Comparison of ENCODE assay signal across 1 cellular context in the genomic region with DNA sequence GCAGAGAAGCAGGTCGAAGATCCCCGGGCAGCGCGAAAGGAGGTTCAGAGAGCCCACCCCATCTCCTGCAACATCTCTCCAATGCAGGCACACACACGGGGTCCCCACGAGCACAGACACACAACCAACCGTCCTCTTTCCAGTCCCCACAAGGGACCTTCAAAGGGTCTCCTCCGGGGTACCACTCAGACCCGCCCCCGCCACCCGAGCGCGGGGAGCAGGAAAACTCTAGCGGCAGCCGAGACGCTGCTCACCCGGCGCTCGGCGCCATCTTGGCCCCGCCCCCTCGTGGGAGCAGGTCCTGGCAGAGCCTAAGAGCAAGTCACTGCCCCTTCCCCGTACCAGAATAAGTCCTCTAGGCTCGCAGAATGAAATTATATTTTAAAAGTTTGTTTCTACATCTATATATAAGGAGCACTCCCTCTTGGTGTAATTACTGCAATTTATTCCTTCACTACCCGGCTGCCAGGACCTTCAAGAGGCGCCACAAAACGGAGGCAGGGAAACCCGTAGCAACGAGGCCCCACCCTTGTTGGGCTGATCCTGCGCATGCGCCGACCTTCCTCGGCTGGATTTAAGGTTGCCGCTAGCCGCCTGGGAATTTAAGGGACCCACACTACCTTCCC.
TF ChIP-seq lines count a peak whose summit lies in the region.

TSS of gene CNPY4 (plus strand) at position 560 of the 626 bp plus-strand sequence. CDS start 111 bp downstream, outside the sequence.
TSS of gene TAF6 (minus strand) at position 284 of the 626 bp plus-strand sequence. CDS start 5,149 bp downstream, outside the sequence.

TF ChIP-seq in K562, 482 proteins besides CTCF, POLR2A, EP300 and RAD21 (continued from another document and continues in another):
- TF ChIP-seq JUN (IDR thresholded peaks at IDR 0.05; ENCODE audit: borderline replicate concordance, low read depth, low read length) (0 out of 2 replicates have a peak, but pooled peaks have one; percentile 55), JUN (CRISPR knock-in tag; IDR thresholded peaks at IDR 0.05; ENCODE audit: borderline replicate concordance) (no peak), ZNF143 (CRISPR knock-in tag; IDR thresholded peaks at IDR 0.05) (no peak), DIDO1 (tag; IDR thresholded peaks at IDR 0.05; ENCODE audit: low read depth) (peak; percentile 66), JUNB (CRISPR knock-in tag; conservative IDR thresholded peaks at IDR 0.05) (0 out of 2 replicates have a peak, but pooled peaks have one; percentile 10), ZNF75A (CRISPR knock-in tag; IDR thresholded peaks at IDR 0.05) (no peak), PYGO2 (tag; IDR thresholded peaks at IDR 0.05) (no peak), LEF1 (IDR thresholded peaks at IDR 0.05) (peak; percentile 56; the same call in 1 of the 2 replicates), AFF1 (IDR thresholded peaks at IDR 0.05; ENCODE audit: low read depth in 1 of 2, partially characterized antibody in 2 of 2) (peak; percentile 51 to 98), ZNF431 (CRISPR knock-in tag; IDR thresholded peaks at IDR 0.05) (no peak), ZNF121 (CRISPR knock-in tag; conservative IDR thresholded peaks at IDR 0.05) (no peak), CBFB (CRISPR knock-in tag; IDR thresholded peaks at IDR 0.05) (no peak), GTF2F1 (IDR thresholded peaks at IDR 0.05; ENCODE audit: low read depth, low read length) (peak; percentile 54), ZNF668 (CRISPR knock-in tag; IDR thresholded peaks at IDR 0.05) (no peak), TRIM28 (IDR thresholded peaks at IDR 0.05) (no peak), SREBF2 (CRISPR knock-in tag; IDR thresholded peaks at IDR 0.05) (no peak), CXXC5 (CRISPR knock-in tag; IDR thresholded peaks at IDR 0.05) (peak; percentile 83), MBD2 (IDR thresholded peaks at IDR 0.05; ENCODE audit: borderline replicate concordance, low read depth) (peak; percentile 61), SIRT6 (IDR thresholded peaks at IDR 0.05; ENCODE audit: low read depth, low read length) (no peak), MEF2A (IDR thresholded peaks at IDR 0.05; ENCODE audit: control insufficient read depth, low read depth, low read length) (no peak), ZNF79 (CRISPR knock-in tag; IDR thresholded peaks at IDR 0.05; ENCODE audit: low read depth) (no peak), ZNF444 (CRISPR knock-in tag; IDR thresholded peaks at IDR 0.05) (0 out of 2 replicates have a peak, but pooled peaks have one; percentile 53), MCM5 (IDR thresholded peaks at IDR 0.05; ENCODE audit: low read depth) (no peak), ZNF165 (CRISPR knock-in tag; IDR thresholded peaks at IDR 0.05; ENCODE audit: borderline replicate concordance) (peak; percentile 75; the same call in 1 of the 2 replicates), KLF6 (CRISPR knock-in tag; IDR thresholded peaks at IDR 0.05; ENCODE audit: borderline replicate concordance) (peak; percentile 80; the same call in 1 of the 2 replicates), CEBPB (tag; IDR thresholded peaks at IDR 0.05) (no peak), MEIS2 (IDR thresholded peaks at IDR 0.05; ENCODE audit: partially characterized antibody) (peak; percentile 91), ZFP30 (CRISPR knock-in tag; IDR thresholded peaks at IDR 0.05; ENCODE audit: borderline replicate concordance) (peak; percentile 60; the same call in 1 of the 2 replicates), KLF1 (tag; IDR thresholded peaks at IDR 0.05) (peak; percentile 91), KLF10 (CRISPR knock-in tag; IDR thresholded peaks at IDR 0.05) (no peak), XRCC4 (IDR thresholded peaks at IDR 0.05; ENCODE audit: extremely low read depth, insufficient read depth, insufficient read length) (no peak), KAT8 (IDR thresholded peaks at IDR 0.05; ENCODE audit: low read depth) (no peak), ZBTB17 (CRISPR knock-in tag; IDR thresholded peaks at IDR 0.05) (peak; percentile 73), POLR2AphosphoS2 (IDR thresholded peaks at IDR 0.05; ENCODE audit: low read length) (no peak), RBM25 (IDR thresholded peaks at IDR 0.05; ENCODE audit: low read depth, low read length, severe bottlenecking) (peak; percentile 37), ZNF239 (CRISPR knock-in tag; IDR thresholded peaks at IDR 0.05) (peak; percentile 31; the same call in 1 of the 2 replicates), KDM4B (IDR thresholded peaks at IDR 0.05; ENCODE audit: borderline replicate concordance in 2 of 2, low read depth in 1 of 2) (0 out of 4 replicates have a peak, but pooled peaks of 1 of the 2 experiments have one; percentile 15), ARNT (IDR thresholded peaks at IDR 0.05) (peak in 1 of 2 experiments; percentile 98; a peak in 2 of 4 replicates), KDM5B (IDR thresholded peaks at IDR 0.05; ENCODE audit: insufficient replicate concordance, low read depth, low read length) (peak; percentile 94), MXD1 (CRISPR knock-in tag; IDR thresholded peaks at IDR 0.05; ENCODE audit: borderline replicate concordance, poor library complexity, severe bottlenecking) (peak; percentile 71), ZNF695 (CRISPR knock-in tag; IDR thresholded peaks at IDR 0.05) (peak; percentile 65; the same call in 1 of the 2 replicates), ZNF3 (CRISPR knock-in tag; IDR thresholded peaks at IDR 0.05) (no peak), ZNF24 (IDR thresholded peaks at IDR 0.05) (no peak), BMI1 (IDR thresholded peaks at IDR 0.05; ENCODE audit: low read length) (peak; percentile 97), TBP (optimal IDR thresholded peaks at IDR 0.05; ENCODE audit: low read depth, low read length) (peak; percentile 98), POLR2G (IDR thresholded peaks at IDR 0.05; ENCODE audit: low read depth, low read length) (peak; percentile 90), ZC3H8 (IDR thresholded peaks at IDR 0.05) (no peak), CHCHD3 (CRISPR knock-in tag; IDR thresholded peaks at IDR 0.05) (0 out of 2 replicates have a peak, but pooled peaks have one; percentile 56), NUFIP1 (IDR thresholded peaks at IDR 0.05; ENCODE audit: partially characterized antibody) (no peak)
- TF ChIP-seq, protein P1, sequence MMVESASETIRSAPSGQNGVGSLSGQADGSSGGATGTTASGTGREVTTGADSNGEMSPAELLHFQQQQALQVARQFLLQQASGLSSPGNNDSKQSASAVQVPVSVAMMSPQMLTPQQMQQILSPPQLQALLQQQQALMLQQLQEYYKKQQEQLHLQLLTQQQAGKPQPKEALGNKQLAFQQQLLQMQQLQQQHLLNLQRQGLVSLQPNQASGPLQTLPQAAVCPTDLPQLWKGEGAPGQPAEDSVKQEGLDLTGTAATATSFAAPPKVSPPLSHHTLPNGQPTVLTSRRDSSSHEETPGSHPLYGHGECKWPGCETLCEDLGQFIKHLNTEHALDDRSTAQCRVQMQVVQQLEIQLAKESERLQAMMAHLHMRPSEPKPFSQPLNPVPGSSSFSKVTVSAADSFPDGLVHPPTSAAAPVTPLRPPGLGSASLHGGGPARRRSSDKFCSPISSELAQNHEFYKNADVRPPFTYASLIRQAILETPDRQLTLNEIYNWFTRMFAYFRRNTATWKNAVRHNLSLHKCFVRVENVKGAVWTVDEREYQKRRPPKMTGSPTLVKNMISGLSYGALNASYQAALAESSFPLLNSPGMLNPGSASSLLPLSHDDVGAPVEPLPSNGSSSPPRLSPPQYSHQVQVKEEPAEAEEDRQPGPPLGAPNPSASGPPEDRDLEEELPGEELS (CRISPR knock-in tag; IDR thresholded peaks at IDR 0.05; ENCODE audit: borderline replicate concordance): no peak
- TF ChIP-seq, protein P2, sequence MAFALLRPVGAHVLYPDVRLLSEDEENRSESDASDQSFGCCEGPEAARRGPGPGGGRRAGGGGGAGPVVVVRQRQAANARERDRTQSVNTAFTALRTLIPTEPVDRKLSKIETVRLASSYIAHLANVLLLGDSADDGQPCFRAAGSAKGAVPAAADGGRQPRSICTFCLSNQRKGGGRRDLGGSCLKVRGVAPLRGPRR (CRISPR knock-in tag; IDR thresholded peaks at IDR 0.05): 0 out of 2 replicates have a peak, but pooled peaks have one; percentile 47
- TF ChIP-seq, protein P3, sequence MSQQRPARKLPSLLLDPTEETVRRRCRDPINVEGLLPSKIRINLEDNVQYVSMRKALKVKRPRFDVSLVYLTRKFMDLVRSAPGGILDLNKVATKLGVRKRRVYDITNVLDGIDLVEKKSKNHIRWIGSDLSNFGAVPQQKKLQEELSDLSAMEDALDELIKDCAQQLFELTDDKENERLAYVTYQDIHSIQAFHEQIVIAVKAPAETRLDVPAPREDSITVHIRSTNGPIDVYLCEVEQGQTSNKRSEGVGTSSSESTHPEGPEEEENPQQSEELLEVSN (IDR thresholded peaks at IDR 0.05; ENCODE audit: borderline replicate concordance in 1 of 2, extremely low read depth in 1 of 2, insufficient read depth in 1 of 2, insufficient read length in 1 of 2, low read depth in 1 of 2, low read length in 1 of 2, poor library complexity in 1 of 2, severe bottlenecking in 1 of 2): peak in 1 of 2 experiments; percentile 60
- TF ChIP-seq, protein P4, sequence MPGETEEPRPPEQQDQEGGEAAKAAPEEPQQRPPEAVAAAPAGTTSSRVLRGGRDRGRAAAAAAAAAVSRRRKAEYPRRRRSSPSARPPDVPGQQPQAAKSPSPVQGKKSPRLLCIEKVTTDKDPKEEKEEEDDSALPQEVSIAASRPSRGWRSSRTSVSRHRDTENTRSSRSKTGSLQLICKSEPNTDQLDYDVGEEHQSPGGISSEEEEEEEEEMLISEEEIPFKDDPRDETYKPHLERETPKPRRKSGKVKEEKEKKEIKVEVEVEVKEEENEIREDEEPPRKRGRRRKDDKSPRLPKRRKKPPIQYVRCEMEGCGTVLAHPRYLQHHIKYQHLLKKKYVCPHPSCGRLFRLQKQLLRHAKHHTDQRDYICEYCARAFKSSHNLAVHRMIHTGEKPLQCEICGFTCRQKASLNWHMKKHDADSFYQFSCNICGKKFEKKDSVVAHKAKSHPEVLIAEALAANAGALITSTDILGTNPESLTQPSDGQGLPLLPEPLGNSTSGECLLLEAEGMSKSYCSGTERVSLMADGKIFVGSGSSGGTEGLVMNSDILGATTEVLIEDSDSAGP (CRISPR knock-in tag; IDR thresholded peaks at IDR 0.05): peak; percentile 85; the same call in 1 of the 2 replicates
- TF ChIP-seq, protein P5, sequence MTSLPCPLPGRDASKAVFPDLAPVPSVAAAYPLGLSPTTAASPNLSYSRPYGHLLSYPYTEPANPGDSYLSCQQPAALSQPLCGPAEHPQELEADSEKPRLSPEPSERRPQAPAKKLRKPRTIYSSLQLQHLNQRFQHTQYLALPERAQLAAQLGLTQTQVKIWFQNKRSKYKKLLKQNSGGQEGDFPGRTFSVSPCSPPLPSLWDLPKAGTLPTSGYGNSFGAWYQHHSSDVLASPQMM (CRISPR knock-in tag; IDR thresholded peaks at IDR 0.05): no peak
- TF ChIP-seq, protein P6, sequence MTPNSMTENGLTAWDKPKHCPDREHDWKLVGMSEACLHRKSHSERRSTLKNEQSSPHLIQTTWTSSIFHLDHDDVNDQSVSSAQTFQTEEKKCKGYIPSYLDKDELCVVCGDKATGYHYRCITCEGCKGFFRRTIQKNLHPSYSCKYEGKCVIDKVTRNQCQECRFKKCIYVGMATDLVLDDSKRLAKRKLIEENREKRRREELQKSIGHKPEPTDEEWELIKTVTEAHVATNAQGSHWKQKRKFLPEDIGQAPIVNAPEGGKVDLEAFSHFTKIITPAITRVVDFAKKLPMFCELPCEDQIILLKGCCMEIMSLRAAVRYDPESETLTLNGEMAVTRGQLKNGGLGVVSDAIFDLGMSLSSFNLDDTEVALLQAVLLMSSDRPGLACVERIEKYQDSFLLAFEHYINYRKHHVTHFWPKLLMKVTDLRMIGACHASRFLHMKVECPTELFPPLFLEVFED (CRISPR knock-in tag; conservative IDR thresholded peaks at IDR 0.05): peak; percentile 76; the same call in 1 of the 2 replicates
- TF ChIP-seq, protein P7, sequence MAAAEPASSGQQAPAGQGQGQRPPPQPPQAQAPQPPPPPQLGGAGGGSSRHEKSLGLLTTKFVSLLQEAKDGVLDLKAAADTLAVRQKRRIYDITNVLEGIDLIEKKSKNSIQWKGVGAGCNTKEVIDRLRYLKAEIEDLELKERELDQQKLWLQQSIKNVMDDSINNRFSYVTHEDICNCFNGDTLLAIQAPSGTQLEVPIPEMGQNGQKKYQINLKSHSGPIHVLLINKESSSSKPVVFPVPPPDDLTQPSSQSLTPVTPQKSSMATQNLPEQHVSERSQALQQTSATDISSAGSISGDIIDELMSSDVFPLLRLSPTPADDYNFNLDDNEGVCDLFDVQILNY (CRISPR knock-in tag; IDR thresholded peaks at IDR 0.05): no peak
- TF ChIP-seq, protein P8, sequence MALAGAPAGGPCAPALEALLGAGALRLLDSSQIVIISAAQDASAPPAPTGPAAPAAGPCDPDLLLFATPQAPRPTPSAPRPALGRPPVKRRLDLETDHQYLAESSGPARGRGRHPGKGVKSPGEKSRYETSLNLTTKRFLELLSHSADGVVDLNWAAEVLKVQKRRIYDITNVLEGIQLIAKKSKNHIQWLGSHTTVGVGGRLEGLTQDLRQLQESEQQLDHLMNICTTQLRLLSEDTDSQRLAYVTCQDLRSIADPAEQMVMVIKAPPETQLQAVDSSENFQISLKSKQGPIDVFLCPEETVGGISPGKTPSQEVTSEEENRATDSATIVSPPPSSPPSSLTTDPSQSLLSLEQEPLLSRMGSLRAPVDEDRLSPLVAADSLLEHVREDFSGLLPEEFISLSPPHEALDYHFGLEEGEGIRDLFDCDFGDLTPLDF (CRISPR knock-in tag; IDR thresholded peaks at IDR 0.05): peak; percentile 86
